In genomic region chr10:124646483-124647352, GRCh38 we compare ENCODE assay signal across 8 cellular contexts.
A peak's percentile ranks its signal among the peaks of the same experiment; 100 is the strongest.
DNase-seq lines count a peak whose midpoint lies in the region; ATAC-seq, FAIRE-seq and TF ChIP-seq lines count a peak whose summit lies in the region.

No MANE protein-coding gene starts in this region.

- no peak overlapping the region for H3K14ac ChIP-seq in IMR-90 (replicated peaks; ENCODE audit: low read depth, low read length)

- H2BK20ac ChIP-seq in IMR-90 (ENCODE audit: low read depth, low read length) = no peak overlapping the region

- no peak overlapping the region for H4K5ac ChIP-seq in IMR-90 (ENCODE audit: low read depth, low read length)

- ATAC-seq in A549 (peak in 1 of 2 experiments; percentile 56; a peak in 3 of 6 replicates), IMR-90 (ENCODE audit: low read depth) (peak; percentile 57), aorta (ENCODE audit: low FRiP score) (peak; percentile 54), PC-3 (no peak), HG03354 (IDR thresholded peaks at IDR 0.05; ENCODE audit: poor library complexity, severe bottlenecking, unreplicated experiment) (no peak)

- TF ChIP-seq POLR2A in A549 (IDR thresholded peaks at IDR 0.05; ENCODE audit: low read length) (no peak), IMR-90 (IDR thresholded peaks at IDR 0.05; ENCODE audit: low read depth, low read length) (no peak)

- H2BK15ac ChIP-seq in IMR-90 (ENCODE audit: low read depth, low read length) = no peak overlapping the region

- H3K9ac ChIP-seq in IMR-90 (ENCODE audit: low read depth, low read length) = no peak overlapping the region
- H3K9ac ChIP-seq in PC-3 (ENCODE audit: low read length) = no peak overlapping the region

- H3K9me1 ChIP-seq in IMR-90 (ENCODE audit: insufficient read depth, low read length) = peaks cover 33% of the 10 kb centered on the region

- no peaks in the 10 kb centered on the region; the same call in 1 of the 2 replicates for H4K20me1 ChIP-seq in IMR-90 (ENCODE audit: insufficient read depth, low read length)
- H4K20me1 ChIP-seq in PC-3 (ENCODE audit: low read length) = no peaks in the 10 kb centered on the region

- H2AFZ ChIP-seq in IMR-90 (replicated peaks; ENCODE audit: low read length, poor library complexity) (peak overlapping the region; percentile 67), PC-3 (ENCODE audit: low read length) (no peak overlapping the region)

- no peaks in the 10 kb centered on the region for H3F3A ChIP-seq in PC-3 (ENCODE audit: low read length, unreplicated experiment)

- DNase-seq in A549 (ENCODE audit: low read depth in 1 of 2, low spot score in 1 of 2) = peak; percentile 25 to 38
- peak; percentile 88 for DNase-seq in IMR-90
- peak; percentile 80 for DNase-seq in bronchial epithelial cell (ENCODE audit: low read depth)
- peak; percentile 74 for DNase-seq in medulla oblongata (ENCODE audit: extremely low spot score)
- DNase-seq in aorta = peak; percentile 93 to 94
- DNase-seq in PC-3 = no peak
- no peak for DNase-seq in effector CD8-positive, alpha-beta T cell (lab: John Stamatoyannopoulos, UW)

- peak overlapping the region; percentile 36; the same call in 1 of the 2 replicates for H4K91ac ChIP-seq in IMR-90 (ENCODE audit: insufficient read depth, low read depth, low read length)

- dilution Hi-C loops in IMR-90 (cut with HindIII; ENCODE audit: low sequenced_read_pairs, unreplicated experiment) = no loop called here

- peak overlapping the region; percentile 32; the same call in 1 of the 2 replicates for H2BK120ac ChIP-seq in IMR-90 (ENCODE audit: low read depth, low read length)

- H3K36me3 ChIP-seq in IMR-90 (ENCODE audit: control insufficient read depth, insufficient read depth, low read length) (no peaks in the 10 kb centered on the region), bronchial epithelial cell (ENCODE audit: control insufficient read depth, insufficient read depth, low read length) (no peaks in the 10 kb centered on the region), aorta (ENCODE audit: control insufficient read depth in 1 of 2, insufficient read depth in 2 of 2, low read length in 1 of 2) (no peaks in the 10 kb centered on the region), PC-3 (ENCODE audit: low read depth, low read length) (no peaks in the 10 kb centered on the region)

- BruUV-seq in IMR-90 (replicated peaks; lab: Mats Ljungman, UMichigan) = no TSS peak
- no TSS peak for BruUV-seq in PC-3 (replicated peaks; lab: Mats Ljungman, UMichigan)

- H3K4me3 ChIP-seq in A549 (no peak overlapping the region), IMR-90 (ENCODE audit: insufficient read depth, low read depth, low read length) (no peak overlapping the region), bronchial epithelial cell (ENCODE audit: low read depth, low read length) (no peak overlapping the region), aorta (ENCODE audit: low read length in 2 of 2) (no peak overlapping the region), PC-3 (ENCODE audit: low read length) (no peak overlapping the region)

- H3K79me2 ChIP-seq in PC-3 (ENCODE audit: low read length) = no peaks in the 10 kb centered on the region

- CTCF ChIA-PET in A549 (lab: Yijun Ruan, JAX) = interaction anchor here (0.5 to 1.4 kb wide), 5 partner anchors 8 to 141 kb away, joined by 3 to 4 read pairs (median 3); no protein-coding TSS in a partner anchor
- CTCF ChIA-PET in IMR-90 (lab: Yijun Ruan, JAX) = no interaction called here
- CTCF ChIA-PET in PC-3 (lab: Charles Lee) = no interaction called here

- FAIRE-seq in A549 (lab: Jason Lieb, UNC) (no peak), bronchial epithelial cell (lab: Jason Lieb, UNC) (no peak)

- TF ChIP-seq RAD21 in A549 (conservative IDR thresholded peaks at IDR 0.05 in 1 of 2, IDR thresholded peaks at IDR 0.05 in 1 of 2) = no peak
- no peak for TF ChIP-seq RAD21 in IMR-90 (IDR thresholded peaks at IDR 0.05; ENCODE audit: low read length)

- no peak for TF ChIP-seq CTCF in A549 (IDR thresholded peaks at IDR 0.05)
- no peak for TF ChIP-seq CTCF in IMR-90 (conservative IDR thresholded peaks at IDR 0.05; ENCODE audit: low read depth, low read length)
- TF ChIP-seq CTCF in bronchial epithelial cell (IDR thresholded peaks at IDR 0.05; ENCODE audit: insufficient read depth, low read length, severe bottlenecking) = no peak
- TF ChIP-seq CTCF in PC-3 (conservative IDR thresholded peaks at IDR 0.05; ENCODE audit: low read depth, low read length) = no peak

- H3K4me1 ChIP-seq in A549 (peaks cover 15% of the 10 kb centered on the region), IMR-90 (ENCODE audit: control insufficient read depth, insufficient read depth, low read length) (peaks cover 27% of the 10 kb centered on the region), aorta (ENCODE audit: control insufficient read depth in 1 of 2, insufficient read depth in 2 of 2, low read length in 2 of 2) (no peaks in the 10 kb centered on the region), PC-3 (ENCODE audit: insufficient read depth, low read length) (no peaks in the 10 kb centered on the region)

- H2AK5ac ChIP-seq in IMR-90 (ENCODE audit: low read depth, low read length) = no peak overlapping the region

- no peak overlapping the region for H3K18ac ChIP-seq in IMR-90 (ENCODE audit: low read depth, low read length)

- peak overlapping the region in 1 of 2 experiments; percentile 69; a peak in 1 of 6 replicates for H3K27ac ChIP-seq in A549
- no peak overlapping the region for H3K27ac ChIP-seq in IMR-90 (ENCODE audit: insufficient read depth, low read length)
- peak overlapping the region in 1 of 2 donors; percentile 27 for H3K27ac ChIP-seq in aorta (ENCODE audit: low read depth in 1 of 2, low read length in 2 of 2)
- no peak overlapping the region for H3K27ac ChIP-seq in PC-3 (ENCODE audit: low read length)

- H2AK9ac ChIP-seq in IMR-90 (replicated peaks; ENCODE audit: low read depth, low read length, poor library complexity) = peak overlapping the region; percentile 51

- 94% methylated on average over 19 of the region's 19 CpGs for WGBS in A549 (ENCODE audit: missing lambda C conversion rate)
- WGBS in IMR-90 (ENCODE audit: extremely low coverage in 2 of 2, insufficient read length in 1 of 2), 2 experiments = 81% methylated on average over 3 of the region's 19 CpGs; no CpG with 5 or more reads in 1 of the 2 experiments
- WGBS in aorta, 2 donors = 48 to 54% methylated on average over 19 of the region's 19 CpGs

- intact Hi-C loops in IMR-90 (cut with micrococcal nuclease) (loop anchor here (5.0 kb wide), 1 partner anchor 96 kb away; the partner anchor contains the start of gene FAM53B), aorta (cut with DNase I) (loop anchor here (5.0 kb wide), 2 partner anchors 91 to 96 kb away; partner anchors contain the start of gene FAM53B (in 1 of the 2)), PC-3 (cut with micrococcal nuclease) (no loop called here)

- 0 out of 2 replicates have a peak overlapping the region, but pooled peaks have one; percentile 17 for H3K4ac ChIP-seq in IMR-90 (ENCODE audit: low read depth, low read length)

- H3K4me2 ChIP-seq in A549 = no peak overlapping the region
- no peak overlapping the region for H3K4me2 ChIP-seq in IMR-90 (ENCODE audit: low read depth, low read length)
- no peak overlapping the region for H3K4me2 ChIP-seq in PC-3 (ENCODE audit: low read length)

- no peak overlapping the region for H3K23ac ChIP-seq in IMR-90 (ENCODE audit: low read depth, low read length)

- H3K79me1 ChIP-seq in IMR-90 (ENCODE audit: low read depth in 1 of 2, low read length in 2 of 2) = peaks cover 20 to 30% of the 10 kb centered on the region in 2 experiments; a peak in 3 of 4 replicates

- H3K9me2 ChIP-seq in PC-3 (replicated peaks; ENCODE audit: low read length) = no peaks in the 10 kb centered on the region

- POLR2A ChIA-PET in A549 (lab: Yijun Ruan, JAX) = no interaction called here
- POLR2A ChIA-PET in IMR-90 (lab: Charles Lee; ENCODE audit: unreplicated experiment) = no interaction called here
- POLR2A ChIA-PET in PC-3 (lab: Charles Lee; ENCODE audit: unreplicated experiment) = no interaction called here

- H2BK5ac ChIP-seq in IMR-90 (ENCODE audit: low read depth, low read length, poor library complexity, severe bottlenecking) = no peak overlapping the region

- no peak for TF ChIP-seq EP300 in A549 (IDR thresholded peaks at IDR 0.05)

- no peaks in the 10 kb centered on the region for H3K27me3 ChIP-seq in IMR-90 (ENCODE audit: control insufficient read depth, insufficient read depth, low read length)
- H3K27me3 ChIP-seq in bronchial epithelial cell (ENCODE audit: control insufficient read depth, insufficient read depth, low read length) = no peaks in the 10 kb centered on the region
- no peaks in the 10 kb centered on the region for H3K27me3 ChIP-seq in aorta (ENCODE audit: control insufficient read depth in 1 of 2, insufficient read depth in 2 of 2, low read length in 1 of 2)
- no peaks in the 10 kb centered on the region for H3K27me3 ChIP-seq in PC-3 (ENCODE audit: low read length)

- in situ Hi-C loops in IMR-90 (cut with MboI; ENCODE audit: low sequenced_read_pairs) = no loop called here

- H3K9me3 ChIP-seq in A549 (no peaks in the 10 kb centered on the region), IMR-90 (ENCODE audit: control insufficient read depth, insufficient read depth, low read length) (no peaks in the 10 kb centered on the region), aorta (ENCODE audit: control insufficient read depth, low read length) (no peaks in the 10 kb centered on the region), PC-3 (ENCODE audit: low read length) (no peaks in the 10 kb centered on the region)

- H3K56ac ChIP-seq in IMR-90 (ENCODE audit: extremely low read depth, insufficient read depth, low read length) = no peak overlapping the region

- peak overlapping the region in 1 of 2 experiments; percentile 38; a peak in 1 of 4 replicates for H4K8ac ChIP-seq in IMR-90 (ENCODE audit: low read depth in 2 of 2, low read length in 2 of 2)

TF ChIP-seq in A549, 52 proteins besides CTCF, POLR2A, EP300 and RAD21 (continues in another document):
- TF ChIP-seq KDM1A (IDR thresholded peaks at IDR 0.05; ENCODE audit: low read depth) = no peak
- no peak for TF ChIP-seq JUN (IDR thresholded peaks at IDR 0.05)
- TF ChIP-seq FOSB (CRISPR knock-in tag; IDR thresholded peaks at IDR 0.05) = no peak
- no peak for TF ChIP-seq ZFP36 (IDR thresholded peaks at IDR 0.05; ENCODE audit: borderline replicate concordance, partially characterized antibody)
- no peak for TF ChIP-seq EHF (CRISPR knock-in tag; IDR thresholded peaks at IDR 0.05)
- no peak for TF ChIP-seq SMC3 (IDR thresholded peaks at IDR 0.05)
- no peak for TF ChIP-seq GATA3 (IDR thresholded peaks at IDR 0.05; ENCODE audit: borderline replicate concordance)
- no peak for TF ChIP-seq CHD4 (IDR thresholded peaks at IDR 0.05; ENCODE audit: borderline replicate concordance)

TF ChIP-seq in IMR-90, 13 proteins besides CTCF, POLR2A, EP300 and RAD21 (continues in another document):
- TF ChIP-seq MXI1 (IDR thresholded peaks at IDR 0.05; ENCODE audit: borderline replicate concordance, low read depth, low read length) (no peak), SMC3 (IDR thresholded peaks at IDR 0.05; ENCODE audit: low read depth, low read length) (no peak), CEBPB (IDR thresholded peaks at IDR 0.05; ENCODE audit: low read depth, low read length) (peak; percentile 74), RFX5 (IDR thresholded peaks at IDR 0.05; ENCODE audit: low read depth, low read length) (no peak)

Comparison
In these comparisons a context has a peak if more than half of its experiments do, and no peak if none do; other contexts are left out.
1. ATAC-seq: peak in IMR-90 (single experiment) and aorta (single experiment); none in PC-3 (single experiment) and HG03354 (single experiment).
2. DNase-seq: peak in A549 (2 of 2), IMR-90 (single experiment), bronchial epithelial cell (single experiment), medulla oblongata (single experiment) and aorta (2 of 2); none in PC-3 (single experiment) and effector CD8-positive, alpha-beta T cell (single experiment).